In genomic region chr12:90441431-90441830, GRCh38 we compare ENCODE assay signal across 22 cellular contexts.
"Had no signal": no experiment of that assay in that cellular context is flagged by ENCODE, and none has a peak within 500 bp of the region (broad histone marks: within the 10 kb centered on the region; RNA-seq: fewer than 3 reads in every experiment).

No MANE protein-coding gene starts in this region.

- H3K9ac ChIP-seq: parathyroid adenoma had no signal

- H3K27ac ChIP-seq: gastroesophageal sphincter, left ventricle myocardium inferior, parathyroid adenoma, psoas muscle, stomach, thoracic aorta, transverse colon had no signal

- H3K4me1 Mint-ChIP-seq: immature natural killer cell, naive B cell, nephron had no signal

- H3K27me3 Mint-ChIP-seq: naive B cell had no signal

- H3K27me3 ChIP-seq: gastroesophageal sphincter, stomach, transverse colon had no signal

- H3K4me1 ChIP-seq: gastroesophageal sphincter, left ventricle myocardium inferior, parathyroid adenoma, psoas muscle, stomach, transverse colon had no signal

- H3K4me3 Mint-ChIP-seq: immature natural killer cell, naive B cell, nephron had no signal

- H3K36me3 Mint-ChIP-seq: immature natural killer cell had no signal

- DNase-seq: central memory CD4-positive, alpha-beta T cell; immature natural killer cell; left cardiac atrium; left ventricle myocardium inferior; mesenchymal stem cell; naive B cell; psoas muscle; retina; stimulated activated CD4-positive, alpha-beta T cell treated with anti-CD3 and anti-CD28 coated beads, Interleukin-12 subunit alpha, Interleukin-12 subunit beta, amount 100 ng/mL, for 4 hours; stimulated activated naive CD4-positive, alpha-beta T cell; stomach; substantia nigra; transverse colon had no signal

- FAIRE-seq: keratinocyte, urothelium cell line had no signal

- H3K36me3 ChIP-seq: gastroesophageal sphincter, left ventricle myocardium inferior, stomach, thoracic aorta, transverse colon had no signal

- ATAC-seq: esophagus mucosa, gastroesophageal sphincter, left cardiac atrium, psoas muscle, sciatic nerve had no signal

- H3K4me3 ChIP-seq: gastroesophageal sphincter, left ventricle myocardium inferior, lung, psoas muscle, stomach, thoracic aorta, transverse colon had no signal

- H3K27ac Mint-ChIP-seq: immature natural killer cell, naive B cell, nephron had no signal
